ENCODE assay signal across 8 cellular contexts in the genomic region with DNA sequence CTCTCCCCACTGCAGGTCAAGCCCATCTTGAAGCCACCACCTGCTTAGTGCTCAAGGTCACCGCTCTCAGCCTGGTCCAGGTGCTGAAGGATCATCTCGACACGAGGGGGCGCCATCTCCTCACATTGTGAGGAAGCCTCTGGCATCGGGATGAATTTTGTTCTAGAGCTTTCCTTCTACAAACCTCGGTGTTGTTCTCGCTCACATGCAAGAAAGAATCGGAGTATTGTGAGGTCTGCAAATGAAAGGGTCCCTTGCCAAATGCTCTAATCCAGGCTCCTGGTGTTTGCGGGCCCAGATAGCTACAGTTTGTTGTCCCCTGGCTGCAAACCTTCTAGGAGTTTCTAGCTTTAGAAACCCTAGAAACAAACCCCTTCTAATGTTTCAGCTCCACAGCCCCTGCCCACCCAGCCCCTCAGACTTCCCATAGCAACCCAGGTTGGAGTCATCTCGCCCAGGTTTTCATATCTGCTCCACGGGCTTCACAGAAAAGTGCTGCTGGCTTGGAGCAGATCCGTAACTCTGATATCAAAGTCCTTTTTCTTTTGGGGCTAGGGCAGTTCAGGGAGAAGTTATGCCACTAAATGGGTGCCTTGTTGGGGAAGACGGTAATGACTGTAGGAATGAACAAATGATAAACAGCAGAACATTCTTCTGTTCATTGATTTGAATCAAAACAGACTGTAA. TPM values are rescaled to one million over a fixed set of nuclear protein-coding genes. Genes with fewer than 3 reads are reported as not detected.
DNase-seq lines count a peak whose midpoint lies in the region; ATAC-seq and TF ChIP-seq lines count a peak whose summit lies in the region.

No MANE protein-coding gene starts in this region.

- ATAC-seq in GM18511 (IDR thresholded peaks at IDR 0.05; ENCODE audit: unreplicated experiment), result peak; percentile 71
- peak; percentile 80 for ATAC-seq in HG03378 (IDR thresholded peaks at IDR 0.05; ENCODE audit: unreplicated experiment)

- no peaks in the 10 kb centered on the region for H3K4me1 ChIP-seq in colonic mucosa

- TF ChIP-seq CTCF in colonic mucosa (IDR thresholded peaks at IDR 0.05), result peak; percentile 94
- TF ChIP-seq CTCF in lower leg skin (IDR thresholded peaks at IDR 0.05), result peak in 1 of 3 donors; percentile 68

- H3K27me3 ChIP-seq in colonic mucosa, result no peaks in the 10 kb centered on the region

- H3K9me3 ChIP-seq in colonic mucosa, result no peaks in the 10 kb centered on the region

- H3K27ac ChIP-seq in colonic mucosa, result no peak overlapping the region

- WGBS in lower leg skin, 2 donors, result 11 to 22% methylated on average over 13 of the region's 13 CpGs

- H3K36me3 ChIP-seq in colonic mucosa, result no peaks in the 10 kb centered on the region

- intact Hi-C loops in colonic mucosa (cut with DNase I), result loop anchor here (5.0 kb wide), 2 partner anchors 278 to 318 kb away; no protein-coding TSS in a partner anchor
- intact Hi-C loops in lower leg skin (cut with DNase I; ENCODE audit: low total_unique reads), result loop anchor here (5.0 kb wide), 1 partner anchor 423 kb away; no protein-coding TSS in a partner anchor

- H3K4me3 ChIP-seq in colonic mucosa (no peak overlapping the region), lower leg skin (ENCODE audit: low read depth, poor library complexity, severe bottlenecking) (no peak overlapping the region)

- no peak for TF ChIP-seq POLR2A in lower leg skin (IDR thresholded peaks at IDR 0.05)

- no peak overlapping the region for H3K9ac ChIP-seq in colonic mucosa (ENCODE audit: low read depth in 2 of 2, low read length in 2 of 2)

- DNase-seq in A172 (ENCODE audit: low spot score), result peak; percentile 85
- DNase-seq in NCI-H510A (lab: John Stamatoyannopoulos, UW), result peak; percentile 56
- peak; percentile 90 to 96 for DNase-seq in activated CD4-positive, alpha-beta T cell treated with anti-CD3 and anti-CD28 coated beads for 4 hours
- peak; percentile 95 for DNase-seq in colonic mucosa
- DNase-seq in lower leg skin (ENCODE audit: low spot score in 2 of 2), result peak; percentile 90 to 98
- peak; percentile 73 to 88 (median 87) for DNase-seq in stimulated activated CD4-positive, alpha-beta T cell treated with anti-CD3 and anti-CD28 coated beads, TNF-alpha, amount 100 ng/mL, for 4 hours (ENCODE audit: low read depth in 3 of 3)

RNA-seq across cellular contexts. Expression of gene ATP5PO, which starts 8.6 kb away (rescaled TPM):
- total RNA-seq in A172 (2014; rRNA removed; shearing (Covaris generic)), result 348 and 477 TPM in 2 replicates
- 100 to 1,000 TPM; 312 to 335 TPM for total RNA-seq in colonic mucosa
- 100 to 1,000 TPM; 115 to 162 (median 139) TPM for total RNA-seq in lower leg skin
